Comparison of ENCODE assay signal across 8 cellular contexts in the genomic region with DNA sequence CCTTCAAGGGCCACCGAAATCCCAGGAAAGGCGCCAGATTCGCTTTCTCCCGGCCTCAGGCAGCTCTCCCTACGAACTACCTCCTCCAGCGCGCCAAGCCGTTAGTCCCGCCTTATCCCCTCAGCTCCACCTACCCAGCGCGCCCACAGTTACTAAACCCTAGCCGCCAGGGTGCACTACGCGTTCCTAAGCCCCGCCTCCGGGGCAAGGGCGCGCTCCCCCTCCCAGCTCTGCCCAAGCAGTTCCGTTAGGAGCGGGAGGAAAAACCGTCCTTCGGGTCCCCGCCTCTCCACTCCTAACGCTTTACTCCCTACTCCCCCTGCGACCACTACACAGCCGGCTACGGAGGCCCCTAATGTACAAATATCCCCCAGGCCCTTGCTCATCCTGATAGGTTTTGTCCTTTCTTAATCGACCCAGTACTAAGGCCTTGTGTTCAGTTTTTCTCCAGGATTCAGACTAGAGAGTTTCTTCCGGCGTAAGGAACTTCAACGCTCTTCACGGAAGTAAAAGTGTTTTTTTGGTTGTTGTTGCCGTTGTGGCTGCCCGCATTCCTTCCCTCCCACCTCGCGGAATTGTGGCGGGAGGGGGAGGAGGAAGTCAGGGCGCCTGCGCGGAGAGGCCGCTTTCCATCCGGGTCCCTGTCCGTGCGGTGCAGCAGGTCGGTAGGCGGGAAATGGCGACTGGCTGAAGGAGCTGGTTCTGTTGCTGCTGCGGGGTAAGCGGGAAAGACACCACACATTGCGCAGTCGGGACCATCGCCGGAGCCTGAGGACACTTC. TPM values are rescaled to one million over a fixed set of nuclear protein-coding genes. Genes with fewer than 3 reads are reported as not detected.
DNase-seq lines count a peak whose midpoint lies in the region; ATAC-seq and TF ChIP-seq lines count a peak whose summit lies in the region.

CTDSPL2 (plus strand) TSS at position 655 of the 781 bp plus-strand sequence. CDS start 31,386 bp downstream, outside the sequence.

- H3K36me3 ChIP-seq in fibroblast of lung (ENCODE audit: control insufficient read depth, insufficient read depth, low read length), result no peaks in the 10 kb centered on the region

- peak within 1 kb of the TSS; percentile 90 for H3K4me3 Mint-ChIP-seq in activated T-helper 17 cell treated with anti-CD3 and anti-CD28 coated beads, Interleukin-2, amount 50 U/mL, for 72 hours
- peak within 1 kb of the TSS; percentile 93 to 100 (median 97) for H3K4me3 Mint-ChIP-seq in naive thymus-derived CD8-positive, alpha-beta T cell

- H4K20me1 ChIP-seq in fibroblast of lung (ENCODE audit: control insufficient read depth, extremely low read depth, insufficient read depth, low read length), result no peaks in the 10 kb centered on the region

- H2AFZ ChIP-seq in fibroblast of lung (ENCODE audit: low read length), result peak within 1 kb of the TSS; percentile 96

- DNase-seq in ELR (ENCODE audit: low read depth), result peak; percentile 99
- DNase-seq in H4 (ENCODE audit: low spot score), result peak; percentile 98
- peak; percentile 98 for DNase-seq in LNCaP clone FGC (ENCODE audit: low read depth)
- peak; percentile 96 for DNase-seq in RWPE1 (ENCODE audit: low spot score)
- DNase-seq in fibroblast of lung (ENCODE audit: low read depth in 2 of 2), result peak; percentile 99
- DNase-seq in naive thymus-derived CD8-positive, alpha-beta T cell, result peak; percentile 90 to 98 (median 94)
- peak; percentile 89 to 97 (median 91) for DNase-seq in stimulated activated naive CD4-positive, alpha-beta T cell (lab: John Stamatoyannopoulos, UW)

- POLR2A ChIA-PET in RWPE1 (lab: Yijun Ruan, JAX; ENCODE audit: low non-redundant PET), result interaction anchor here (0.7 to 1.0 kb wide), 2 partner anchors 46 to 139 kb away, joined by 3 to 7 read pairs; partner anchors contain the start of gene GOLM2
- POLR2A ChIA-PET in naive thymus-derived CD8-positive, alpha-beta T cell (lab: Charles Lee), result interaction anchor here (0.5 to 2.0 kb wide), 10 partner anchors 8 to 1932 kb away, joined by 3 to 23 read pairs (median 4); partner anchors contain the start of genes EIF3J, GOLM2 and SPG11

- no peaks in the 10 kb centered on the region for H3K9me3 Mint-ChIP-seq in activated T-helper 17 cell treated with anti-CD3 and anti-CD28 coated beads, Interleukin-2, amount 50 U/mL, for 72 hours
- no peaks in the 10 kb centered on the region for H3K9me3 Mint-ChIP-seq in naive thymus-derived CD8-positive, alpha-beta T cell

- CTCF ChIA-PET in RWPE1 (lab: Yijun Ruan, JAX), result interaction anchor here (0.5 to 1.8 kb wide), 7 partner anchors 59 to 373 kb away, joined by 3 to 7 read pairs (median 3); no protein-coding TSS in a partner anchor

- H3K27ac Mint-ChIP-seq in activated T-helper 17 cell treated with anti-CD3 and anti-CD28 coated beads, Interleukin-2, amount 50 U/mL, for 72 hours, result peak within 1 kb of the TSS; percentile 97
- peak within 1 kb of the TSS; percentile 96 to 100 (median 99) for H3K27ac Mint-ChIP-seq in naive thymus-derived CD8-positive, alpha-beta T cell

- peak within 1 kb of the TSS; percentile 98 for H3K4me2 ChIP-seq in fibroblast of lung (ENCODE audit: extremely low read depth, insufficient read depth, low read length)

- H3K4me1 ChIP-seq in fibroblast of lung (ENCODE audit: control insufficient read depth, extremely low read depth, insufficient read depth, low read length), result no peaks in the 10 kb centered on the region

- ATAC-seq in activated T-helper 17 cell treated with anti-CD3 and anti-CD28 coated beads, Interleukin-2, amount 50 U/mL, for 72 hours (replicated peaks), result peak; percentile 97
- peak; percentile 93 to 94 for ATAC-seq in naive thymus-derived CD8-positive, alpha-beta T cell

- no peaks in the 10 kb centered on the region for H3K27me3 ChIP-seq in fibroblast of lung (ENCODE audit: control insufficient read depth, insufficient read depth, low read length)

- peak within 1 kb of the TSS; percentile 99 for H3K27ac ChIP-seq in RWPE1
- peak within 1 kb of the TSS; percentile 96 for H3K27ac ChIP-seq in fibroblast of lung (ENCODE audit: insufficient read depth, low read length)

- H3K79me2 ChIP-seq in fibroblast of lung (ENCODE audit: control insufficient read depth, insufficient read depth, low read length), result peaks cover 45% of the 10 kb centered on the region

- H3K9ac ChIP-seq in fibroblast of lung (ENCODE audit: insufficient read depth, low read length), result peak within 1 kb of the TSS; percentile 88

- peak; percentile 44 for TF ChIP-seq CTCF in LNCaP clone FGC (IDR thresholded peaks at IDR 0.05; ENCODE audit: control insufficient read depth, extremely low read depth, insufficient read depth)
- TF ChIP-seq CTCF in RWPE1 (conservative IDR thresholded peaks at IDR 0.05; ENCODE audit: low read depth), result peak; percentile 71
- TF ChIP-seq CTCF in fibroblast of lung (conservative IDR thresholded peaks at IDR 0.05 in 1 of 2, IDR thresholded peaks at IDR 0.05 in 1 of 2; ENCODE audit: low read depth in 1 of 2, low read length in 2 of 2), result peak; percentile 16 to 21

- no peaks in the 10 kb centered on the region for H3K27me3 Mint-ChIP-seq in activated T-helper 17 cell treated with anti-CD3 and anti-CD28 coated beads, Interleukin-2, amount 50 U/mL, for 72 hours
- H3K27me3 Mint-ChIP-seq in naive thymus-derived CD8-positive, alpha-beta T cell, result peaks cover 0 to 2% (median 0%) of the 10 kb centered on the region in 5 donors

- H3K4me1 Mint-ChIP-seq in activated T-helper 17 cell treated with anti-CD3 and anti-CD28 coated beads, Interleukin-2, amount 50 U/mL, for 72 hours, result peaks cover 21% of the 10 kb centered on the region
- H3K4me1 Mint-ChIP-seq in naive thymus-derived CD8-positive, alpha-beta T cell, result peaks cover 25 to 55% (median 50%) of the 10 kb centered on the region in 4 donors

- H3K9me3 ChIP-seq in fibroblast of lung (ENCODE audit: control insufficient read depth, insufficient read depth, low read depth, low read length), result no peaks in the 10 kb centered on the region

- H3K36me3 Mint-ChIP-seq in activated T-helper 17 cell treated with anti-CD3 and anti-CD28 coated beads, Interleukin-2, amount 50 U/mL, for 72 hours (ENCODE audit: low read depth), result peaks cover 50% of the 10 kb centered on the region
- peaks cover 0 to 16% (median 5%) of the 10 kb centered on the region in 3 donors for H3K36me3 Mint-ChIP-seq in naive thymus-derived CD8-positive, alpha-beta T cell

- H3K4me3 ChIP-seq in LNCaP clone FGC (ENCODE audit: low read depth, low read length) (peak within 1 kb of the TSS; percentile 65), fibroblast of lung (replicated peaks in 1 of 4; ENCODE audit: control extremely low read depth in 1 of 4, insufficient read depth in 1 of 4, low read depth in 3 of 4, low read length in 4 of 4) (peak within 1 kb of the TSS; percentile 78 to 99 (median 90))

RNA-seq across cellular contexts. Expression of gene CTDSPL2, which starts in this region (rescaled TPM):
- total RNA-seq in H4 (2014; rRNA removed; shearing (Covaris generic)), result 46.6 and 75.7 TPM in 2 replicates
- total RNA-seq in activated T-helper 17 cell treated with anti-CD3 and anti-CD28 coated beads, Interleukin-2, amount 50 U/mL, for 72 hours, result 100 to 1,000 TPM in 1 of 2 donors, 10 to 100 TPM in 1; 60.3 to 100 TPM
- total RNA-seq in fibroblast of lung, result 48.5 and 65.7 TPM in 2 replicates
- 34.5 and 38.0 TPM in 2 replicates for polyA plus RNA-seq in fibroblast of lung
- 16.0 and 23.9 TPM in 2 replicates for polyA plus RNA-seq in fibroblast of lung (2012)
- polyA minus RNA-seq in fibroblast of lung (ENCODE audit: low replicate concordance), result 16.7 and 24.6 TPM in 2 replicates
- 10 to 100 TPM; 78.0 to 79.0 TPM for total RNA-seq in naive thymus-derived CD8-positive, alpha-beta T cell
- polyA plus RNA-seq in naive thymus-derived CD8-positive, alpha-beta T cell, result 10 to 100 TPM; 29.0 to 41.8 (median 41.2) TPM

Comparison
In these comparisons a context has a peak if more than half of its experiments do, and no peak if none do; other contexts are left out.
1. Peak in every context shown above with its lines: DNase-seq, ATAC-seq, H3K4me3 ChIP-seq and H3K27ac ChIP-seq.
2. CTCF ChIP-seq: peak in every context shown above with its lines; median percentile 71 in RWPE1; 44 in LNCaP clone FGC; 18 in fibroblast of lung.